In genomic region chr20:25860531-25861150, GRCh38 we compare ENCODE assay signal across 9 cellular contexts.
A peak's percentile ranks its signal among the peaks of the same experiment; 100 is the strongest.
DNase-seq lines count a peak whose midpoint lies in the region; ATAC-seq lines count a peak whose summit lies in the region.
"Had no signal": no experiment of that assay in that cellular context is flagged by ENCODE, and none has a peak within 500 bp of the region (broad histone marks: within the 10 kb centered on the region; RNA-seq: fewer than 3 reads in every experiment).

No MANE protein-coding gene starts in this region.

- peak overlapping the region; percentile 17 for H3K9ac ChIP-seq in NT2/D1 (ENCODE audit: insufficient read length, low read depth)

- ATAC-seq in effector memory CD8-positive, alpha-beta T cell (replicated peaks) = no peak
- no peak for ATAC-seq in HG03108 (IDR thresholded peaks at IDR 0.05; ENCODE audit: unreplicated experiment)

- peaks cover 86% of the 10 kb centered on the region for H3K27me3 Mint-ChIP-seq in T-helper 1 cell treated with Interleukin-12 subunit alpha and Interleukin-12 subunit beta and Interleukin-4 antibody, amounts not matched to agents 30 μg/mL and 1 μg/mL, for 36 hours (ENCODE audit: low read depth)
- peaks cover 83 to 84% of the 10 kb centered on the region in 2 donors for H3K27me3 Mint-ChIP-seq in effector memory CD8-positive, alpha-beta T cell

- DNase-seq in T-helper 1 cell = no peak
- DNase-seq in NT2/D1 (ENCODE audit: low read depth, low spot score) = no peak
- no peak for DNase-seq in effector memory CD8-positive, alpha-beta T cell
- peak; percentile 9 for DNase-seq in retina
- DNase-seq in Kasumi-1 (lab: John Stamatoyannopoulos, UW) = no peak
- no peak for DNase-seq in kidney tubule cell (ENCODE audit: low spot score)

- peak overlapping the region; percentile 82 for H3K4me3 Mint-ChIP-seq in T-helper 1 cell treated with Interleukin-12 subunit alpha and Interleukin-12 subunit beta and Interleukin-4 antibody, amounts not matched to agents 30 μg/mL and 1 μg/mL, for 36 hours
- H3K4me3 Mint-ChIP-seq in effector memory CD8-positive, alpha-beta T cell = peak overlapping the region; percentile 66 to 76

- peak overlapping the region; percentile 11 for H3K4me3 ChIP-seq in NT2/D1 (ENCODE audit: insufficient read length, low read depth)

- H3K9me3 Mint-ChIP-seq in T-helper 1 cell treated with Interleukin-12 subunit alpha and Interleukin-12 subunit beta and Interleukin-4 antibody, amounts not matched to agents 30 μg/mL and 1 μg/mL, for 36 hours = no peaks in the 10 kb centered on the region
- H3K9me3 Mint-ChIP-seq in effector memory CD8-positive, alpha-beta T cell = no peaks in the 10 kb centered on the region

- no peak overlapping the region for H3K27ac Mint-ChIP-seq in T-helper 1 cell treated with Interleukin-12 subunit alpha and Interleukin-12 subunit beta and Interleukin-4 antibody, amounts not matched to agents 30 μg/mL and 1 μg/mL, for 36 hours
- peak overlapping the region in 1 of 2 donors; percentile 46 for H3K27ac Mint-ChIP-seq in effector memory CD8-positive, alpha-beta T cell

- H3K36me3 Mint-ChIP-seq in T-helper 1 cell treated with Interleukin-12 subunit alpha and Interleukin-12 subunit beta and Interleukin-4 antibody, amounts not matched to agents 30 μg/mL and 1 μg/mL, for 36 hours (ENCODE audit: low read depth) = peaks cover 4% of the 10 kb centered on the region
- H3K36me3 Mint-ChIP-seq in effector memory CD8-positive, alpha-beta T cell (ENCODE audit: insufficient read depth) = peaks cover 36% of the 10 kb centered on the region

- H3K27me3 ChIP-seq in NT2/D1 (ENCODE audit: insufficient read depth, insufficient read length) = peaks cover 79% of the 10 kb centered on the region

- H3K36me3 ChIP-seq in NT2/D1 (ENCODE audit: insufficient read depth, insufficient read length, low read length) = no peaks in the 10 kb centered on the region
- H3K36me3 ChIP-seq: sigmoid colon had no signal

- H3K9me3 ChIP-seq in NT2/D1 (ENCODE audit: insufficient read depth, low read length) = no peaks in the 10 kb centered on the region
- H3K9me3 ChIP-seq: sigmoid colon had no signal

- peaks cover 45% of the 10 kb centered on the region for H3K4me1 Mint-ChIP-seq in T-helper 1 cell treated with Interleukin-12 subunit alpha and Interleukin-12 subunit beta and Interleukin-4 antibody, amounts not matched to agents 30 μg/mL and 1 μg/mL, for 36 hours (ENCODE audit: low read depth)
- peaks cover 34 to 47% of the 10 kb centered on the region in 2 donors for H3K4me1 Mint-ChIP-seq in effector memory CD8-positive, alpha-beta T cell (ENCODE audit: low read depth in 2 of 2)

- peaks cover 12% of the 10 kb centered on the region for H3K4me1 ChIP-seq in NT2/D1 (ENCODE audit: insufficient read depth, insufficient read length)
